ENCODE assay signal across 8 cellular contexts in genomic region chr12:120252071-120252906, GRCh38. TPM values are rescaled to one million over a fixed set of nuclear protein-coding genes. Genes with fewer than 3 reads are reported as not detected.
DNase-seq lines count a peak whose midpoint lies in the region; ATAC-seq and TF ChIP-seq lines count a peak whose summit lies in the region.

No MANE protein-coding gene starts in this region.

- peak overlapping the region; percentile 76 to 80 for H3K4me3 Mint-ChIP-seq in stimulated activated naive CD8-positive, alpha-beta T cell treated with anti-CD3 and anti-CD28 coated beads, Interleukin-15, amount 100 ng/mL, for 72 hours

- ATAC-seq in right lobe of liver (peak; percentile 13 to 53 (median 46)), HG03469 (IDR thresholded peaks at IDR 0.05; ENCODE audit: unreplicated experiment) (no peak), HG03432 (IDR thresholded peaks at IDR 0.05; ENCODE audit: unreplicated experiment) (no peak)
- ATAC-seq in stimulated activated naive CD8-positive, alpha-beta T cell treated with anti-CD3 and anti-CD28 coated beads, Interleukin-15, amount 100 ng/mL, for 72 hours: peak; percentile 93

- no peaks in the 10 kb centered on the region for H3K27me3 Mint-ChIP-seq in stimulated activated naive CD8-positive, alpha-beta T cell treated with anti-CD3 and anti-CD28 coated beads, Interleukin-15, amount 100 ng/mL, for 72 hours

- no peak for TF ChIP-seq CTCF in NB4 (IDR thresholded peaks at IDR 0.05; ENCODE audit: low read depth, low read length)
- no peak for TF ChIP-seq CTCF in right lobe of liver (IDR thresholded peaks at IDR 0.05)
- TF ChIP-seq CTCF in A673 (conservative IDR thresholded peaks at IDR 0.05; ENCODE audit: low read depth, low read length): no peak

- 72% methylated on average over 12 of the region's 12 CpGs for WGBS in right lobe of liver (ENCODE audit: insufficient coverage, low coverage, low lambda C conversion rate, missing lambda C conversion rate)

- no TSS peak for BruUV-seq in A673 (replicated peaks; lab: Mats Ljungman, UMichigan)

- H3K27me3 ChIP-seq in right lobe of liver (no peaks in the 10 kb centered on the region), A673 (replicated peaks; ENCODE audit: insufficient read depth, low read depth, low read length, poor library complexity) (no peaks in the 10 kb centered on the region)

- H3K4me3 ChIP-seq in NB4 (ENCODE audit: low read depth, low read length) (no peak overlapping the region), right lobe of liver (no peak overlapping the region), A673 (ENCODE audit: low read depth, low read length, poor library complexity, severe bottlenecking) (no peak overlapping the region)

- peaks cover 0 to 3% (median 0%) of the 10 kb centered on the region in 4 donors for H3K4me1 ChIP-seq in right lobe of liver
- H3K4me1 ChIP-seq in A673 (ENCODE audit: insufficient read depth, low read length, poor library complexity, severe bottlenecking): peaks cover 20% of the 10 kb centered on the region

- no peaks in the 10 kb centered on the region for H3K9me3 Mint-ChIP-seq in stimulated activated naive CD8-positive, alpha-beta T cell treated with anti-CD3 and anti-CD28 coated beads, Interleukin-15, amount 100 ng/mL, for 72 hours

- H3K4me1 Mint-ChIP-seq in stimulated activated naive CD8-positive, alpha-beta T cell treated with anti-CD3 and anti-CD28 coated beads, Interleukin-15, amount 100 ng/mL, for 72 hours: peaks cover 87% of the 10 kb centered on the region

- H3K27ac ChIP-seq in right lobe of liver (peak overlapping the region in 2 of 3 donors; percentile 6 to 20), A673 (ENCODE audit: low read depth, low read length, poor library complexity, severe bottlenecking) (no peak overlapping the region)

- CTCF ChIA-PET in A673 (lab: Charles Lee): no interaction called here

- peak overlapping the region; percentile 64 to 91 for H3K27ac Mint-ChIP-seq in stimulated activated naive CD8-positive, alpha-beta T cell treated with anti-CD3 and anti-CD28 coated beads, Interleukin-15, amount 100 ng/mL, for 72 hours

- no peak for TF ChIP-seq POLR2A in NB4 (IDR thresholded peaks at IDR 0.05; ENCODE audit: extremely low read depth, insufficient read length)
- TF ChIP-seq POLR2A in right lobe of liver (IDR thresholded peaks at IDR 0.05): no peak

- DNase-seq in NB4 (ENCODE audit: low read depth): peak; percentile 83
- DNase-seq in activated CD8-positive, alpha-beta memory T cell treated with anti-CD3 and anti-CD28 coated beads, Interleukin-2, amount 50 U/mL, for 24 hours (ENCODE audit: extremely low read depth): peak; percentile 43
- no peak for DNase-seq in right lobe of liver
- DNase-seq in stimulated activated naive CD8-positive, alpha-beta T cell treated with anti-CD3 and anti-CD28 coated beads, Interleukin-15, amount 100 ng/mL, for 72 hours: peak; percentile 68 to 86
- DNase-seq in A673 (ENCODE audit: low spot score): no peak
- no peak for DNase-seq in NCI-H1105 treated with DMSO at 0.1 percent for 48 hours (lab: John Stamatoyannopoulos, UW)

- POLR2A ChIA-PET in A673 (lab: Charles Lee; ENCODE audit: low non-redundant PET): interaction anchor here (1.0 kb wide), 1 partner anchor 17 kb away, joined by 3 read pairs; no protein-coding TSS in a partner anchor

- no peaks in the 10 kb centered on the region for H3K36me3 ChIP-seq in right lobe of liver
- H3K36me3 ChIP-seq in A673 (ENCODE audit: insufficient read depth, low read length, poor library complexity, severe bottlenecking): peaks cover 5% of the 10 kb centered on the region

- H3K9me3 ChIP-seq in right lobe of liver (no peaks in the 10 kb centered on the region), A673 (ENCODE audit: low read depth, low read length, poor library complexity, severe bottlenecking) (no peaks in the 10 kb centered on the region)

- intact Hi-C loops in right lobe of liver (cut with DNase I): no loop called here
- intact Hi-C loops in A673 (cut with micrococcal nuclease; ENCODE audit: unreplicated experiment): no loop called here

RNA-seq across cellular contexts. Expression of gene PXN, which starts 13.2 kb away (rescaled TPM):
- total RNA-seq in right lobe of liver (10 to 100 TPM; 15.1 to 32.6 (median 24.1) TPM), A673 (2021) (110 and 127 TPM in 2 replicates)

RNA-seq across cellular contexts. Expression of gene RNU4-2, which starts 39.4 kb away (rescaled TPM):
- total RNA-seq in right lobe of liver (1,000 to 10,000 TPM in 4 of 6 experiments, under 1 TPM in 2; under 0.01 to 8,070 (median 3,211) TPM), A673 (2021) (2,640 and 2,668 TPM in 2 replicates)

RNA-seq across cellular contexts. Expression of gene RNU4-1, which starts 40.7 kb away (rescaled TPM):
- total RNA-seq in right lobe of liver (1,000 to 10,000 TPM in 4 of 6 experiments, under 1 TPM in 1, not detected in 1; under 0.01 to 2,710 (median 2,128) TPM), A673 (2021) (1,130 and 1,293 TPM in 2 replicates)

RNA-seq across cellular contexts. Expression of gene SIRT4, which starts 49.8 kb away (rescaled TPM):
- total RNA-seq in right lobe of liver (1 to 10 TPM in 5 of 6 experiments, under 1 TPM in 1; 0.56 to 4.1 (median 3.0) TPM), A673 (2021) (3.7 and 4.8 TPM in 2 replicates)

RNA-seq across cellular contexts. Expression of gene RPLP0, which starts 51.4 kb away (rescaled TPM):
- total RNA-seq in right lobe of liver: 1,000 to 10,000 TPM in 2 of 6 experiments, 100 to 1,000 TPM in 4; 549 to 1,070 (median 665) TPM
- 1,951 and 2,047 TPM in 2 replicates for total RNA-seq in A673 (2021)

Comparison
In these comparisons a context has a peak if more than half of its experiments do, and no peak if none do; other contexts are left out.
1. DNase-seq: peak in NB4 (single experiment), activated CD8-positive, alpha-beta memory T cell treated with anti-CD3 and anti-CD28 coated beads, Interleukin-2, amount 50 U/mL, for 24 hours (single experiment) and stimulated activated naive CD8-positive, alpha-beta T cell treated with anti-CD3 and anti-CD28 coated beads, Interleukin-15, amount 100 ng/mL, for 72 hours (2 of 2); none in right lobe of liver (0 of 3), A673 (single experiment) and NCI-H1105 treated with DMSO at 0.1 percent for 48 hours (single experiment).
2. ATAC-seq: peak in right lobe of liver (4 of 4) and stimulated activated naive CD8-positive, alpha-beta T cell treated with anti-CD3 and anti-CD28 coated beads, Interleukin-15, amount 100 ng/mL, for 72 hours (single experiment); none in HG03469 (single experiment) and HG03432 (single experiment).